ENCODE assay signal across 1 cellular context in genomic region chr1:116494745-116495144, GRCh38.
TF ChIP-seq lines count a peak whose summit lies in the region.

No MANE protein-coding gene starts in this region.

TF ChIP-seq in SK-N-SH, 30 proteins besides CTCF, POLR2A, EP300 and RAD21 (continued from another document):
- TF ChIP-seq, protein P1, sequence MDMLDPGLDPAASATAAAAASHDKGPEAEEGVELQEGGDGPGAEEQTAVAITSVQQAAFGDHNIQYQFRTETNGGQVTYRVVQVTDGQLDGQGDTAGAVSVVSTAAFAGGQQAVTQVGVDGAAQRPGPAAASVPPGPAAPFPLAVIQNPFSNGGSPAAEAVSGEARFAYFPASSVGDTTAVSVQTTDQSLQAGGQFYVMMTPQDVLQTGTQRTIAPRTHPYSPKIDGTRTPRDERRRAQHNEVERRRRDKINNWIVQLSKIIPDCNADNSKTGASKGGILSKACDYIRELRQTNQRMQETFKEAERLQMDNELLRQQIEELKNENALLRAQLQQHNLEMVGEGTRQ (IDR thresholded peaks at IDR 0.05; ENCODE audit: borderline replicate concordance, low read depth, low read length), result no peak
- TF ChIP-seq MXI1 (IDR thresholded peaks at IDR 0.05; ENCODE audit: low read depth, low read length) (no peak), MAX (IDR thresholded peaks at IDR 0.05; ENCODE audit: low read depth) (no peak), GATA2 (CRISPR knock-in tag; IDR thresholded peaks at IDR 0.05) (no peak), FOSL2 (IDR thresholded peaks at IDR 0.05; ENCODE audit: borderline replicate concordance, low read depth) (no peak), RFX5 (IDR thresholded peaks at IDR 0.05; ENCODE audit: low read length) (no peak), FOXJ3 (CRISPR knock-in tag; IDR thresholded peaks at IDR 0.05) (no peak), YY1 (IDR thresholded peaks at IDR 0.05; ENCODE audit: low read depth) (no peak), REST (IDR thresholded peaks at IDR 0.05; ENCODE audit: low read depth, low read length) (no peak), CHD2 (IDR thresholded peaks at IDR 0.05; ENCODE audit: low read length, partially characterized antibody) (no peak)
